ENCODE assay signal across 1 cellular context in genomic region chr2:41720702-41721344, GRCh38.
TF ChIP-seq lines count a peak whose summit lies in the region.

No MANE protein-coding gene starts in this region.

TF ChIP-seq in K562, 482 proteins besides CTCF, POLR2A, EP300 and RAD21 (continued from another document):
- TF ChIP-seq TCF3 (CRISPR knock-in tag; IDR thresholded peaks at IDR 0.05), result peak; percentile 52
- no peak for TF ChIP-seq ZFP30 (CRISPR knock-in tag; IDR thresholded peaks at IDR 0.05; ENCODE audit: borderline replicate concordance)
- TF ChIP-seq NFIX (CRISPR knock-in tag; IDR thresholded peaks at IDR 0.05; ENCODE audit: low read depth), result no peak
- peak; percentile 37 for TF ChIP-seq MEIS2 (IDR thresholded peaks at IDR 0.05; ENCODE audit: partially characterized antibody)
- no peak for TF ChIP-seq PCBP1 (IDR thresholded peaks at IDR 0.05; ENCODE audit: low read depth, low read length, poor library complexity, severe bottlenecking)
- no peak for TF ChIP-seq HIVEP1 (CRISPR knock-in tag; IDR thresholded peaks at IDR 0.05)
- no peak for TF ChIP-seq PREB (CRISPR knock-in tag; IDR thresholded peaks at IDR 0.05)
- no peak for TF ChIP-seq PATZ1 (CRISPR knock-in tag; IDR thresholded peaks at IDR 0.05; ENCODE audit: borderline replicate concordance)
- no peak for TF ChIP-seq RFX5 (IDR thresholded peaks at IDR 0.05; ENCODE audit: low read depth, low read length)
- TF ChIP-seq ZNF316 (IDR thresholded peaks at IDR 0.05), result no peak
- no peak for TF ChIP-seq ZBTB17 (CRISPR knock-in tag; IDR thresholded peaks at IDR 0.05)
- TF ChIP-seq ZNF395 (CRISPR knock-in tag; IDR thresholded peaks at IDR 0.05), result no peak
- TF ChIP-seq ZMIZ1 (IDR thresholded peaks at IDR 0.05; ENCODE audit: low read depth in 2 of 2, low read length in 2 of 2), result no peak
- no peak for TF ChIP-seq JUND (IDR thresholded peaks at IDR 0.05; ENCODE audit: borderline replicate concordance, low read depth, low read length)
- TF ChIP-seq JUND (tag; IDR thresholded peaks at IDR 0.05; ENCODE audit: borderline replicate concordance, low read depth, low read length), result peak; percentile 17; the same call in 1 of the 3 replicates
- TF ChIP-seq COPS2 (conservative IDR thresholded peaks at IDR 0.05), result no peak
- TF ChIP-seq ZNF778 (CRISPR knock-in tag; IDR thresholded peaks at IDR 0.05), result no peak
- TF ChIP-seq ETS1 (conservative IDR thresholded peaks at IDR 0.05; ENCODE audit: control insufficient read depth, low read depth, low read length), result no peak
- TF ChIP-seq RUNX1 (IDR thresholded peaks at IDR 0.05; ENCODE audit: low read depth), result no peak
- no peak for TF ChIP-seq KLF10 (CRISPR knock-in tag; IDR thresholded peaks at IDR 0.05)
